8 cellular contexts compared by ENCODE assay signal in genomic region chr10:93542358-93542791, GRCh38. TPM values are rescaled to one million over a fixed set of nuclear protein-coding genes. Genes with fewer than 3 reads are reported as not detected.
DNase-seq lines count a peak whose midpoint lies in the region; ATAC-seq and TF ChIP-seq lines count a peak whose summit lies in the region.

No MANE protein-coding gene starts in this region.

- no peaks in the 10 kb centered on the region for H3K4me1 Mint-ChIP-seq in activated T-cell treated with anti-CD3 and anti-CD28 coated beads, Interleukin-2, amount 50 U/mL, for 72 hours (ENCODE audit: low read depth)
- H3K4me1 Mint-ChIP-seq in natural killer cell: no peaks in the 10 kb centered on the region
- no peaks in the 10 kb centered on the region for H3K4me1 Mint-ChIP-seq in naive thymus-derived CD8-positive, alpha-beta T cell

- peaks cover 0 to 14% (median 8%) of the 10 kb centered on the region in 9 donors for H3K4me1 ChIP-seq in heart right ventricle
- peaks cover 0 to 9% (median 7%) of the 10 kb centered on the region in 5 donors for H3K4me1 ChIP-seq in subcutaneous abdominal adipose tissue (ENCODE audit: control insufficient read depth in 5 of 5, insufficient read depth in 5 of 5, low read length in 5 of 5)
- no peaks in the 10 kb centered on the region for H3K4me1 ChIP-seq in MM.1S (ENCODE audit: low read length)

- H3K9me2 ChIP-seq in MM.1S (replicated peaks; ENCODE audit: insufficient read depth, low read length): no peaks in the 10 kb centered on the region

- no peaks in the 10 kb centered on the region for H3K27me3 ChIP-seq in heart right ventricle
- H3K27me3 ChIP-seq in subcutaneous abdominal adipose tissue (ENCODE audit: control insufficient read depth in 5 of 5, insufficient read depth in 4 of 5, low read length in 5 of 5): no peaks in the 10 kb centered on the region
- no peaks in the 10 kb centered on the region for H3K27me3 ChIP-seq in MM.1S (replicated peaks; ENCODE audit: insufficient read depth, low read length)

- no peaks in the 10 kb centered on the region for H3K36me3 ChIP-seq in heart right ventricle
- H3K36me3 ChIP-seq in subcutaneous abdominal adipose tissue (ENCODE audit: control insufficient read depth in 5 of 5, insufficient read depth in 5 of 5, low read length in 5 of 5): no peaks in the 10 kb centered on the region
- no peaks in the 10 kb centered on the region for H3K36me3 ChIP-seq in MM.1S (replicated peaks; ENCODE audit: insufficient read depth, low read length)

- DNase-seq in HT-29 (ENCODE audit: low spot score) (peak; percentile 89), SHP77 (lab: John Stamatoyannopoulos, UW) (peak; percentile 46 to 52), heart right ventricle (peak; percentile 71 to 76), natural killer cell (no peak), MM.1S (no peak)
- no peak for DNase-seq in activated T-cell treated with anti-CD3 and anti-CD28 coated beads, Interleukin-2, amount 50 U/mL, for 72 hours
- no peak for DNase-seq in naive thymus-derived CD8-positive, alpha-beta T cell

- intact Hi-C loops in heart right ventricle (cut with DNase I): no loop called here
- intact Hi-C loops in natural killer cell (cut with micrococcal nuclease): no loop called here

- H3K9me3 Mint-ChIP-seq in activated T-cell treated with anti-CD3 and anti-CD28 coated beads, Interleukin-2, amount 50 U/mL, for 72 hours: no peaks in the 10 kb centered on the region
- H3K9me3 Mint-ChIP-seq in natural killer cell: no peaks in the 10 kb centered on the region
- H3K9me3 Mint-ChIP-seq in naive thymus-derived CD8-positive, alpha-beta T cell: peaks cover 0 to 2% (median 0%) of the 10 kb centered on the region in 9 donors

- H3K9me3 ChIP-seq in heart right ventricle (no peaks in the 10 kb centered on the region), subcutaneous abdominal adipose tissue (ENCODE audit: control insufficient read depth in 5 of 5, low read length in 5 of 5) (no peaks in the 10 kb centered on the region), MM.1S (replicated peaks; ENCODE audit: insufficient read depth, low read length) (no peaks in the 10 kb centered on the region)

- H3K4me3 ChIP-seq in heart right ventricle: peak overlapping the region in 8 of 10 donors; percentile 17 to 49 (median 35)
- H3K4me3 ChIP-seq in subcutaneous abdominal adipose tissue (ENCODE audit: low read depth in 1 of 5, low read length in 5 of 5): peak overlapping the region; percentile 51 to 79 (median 58)
- no peak overlapping the region for H3K4me3 ChIP-seq in MM.1S (ENCODE audit: low read length)

- TF ChIP-seq CTCF in heart right ventricle (IDR thresholded peaks at IDR 0.05): peak in 3 of 9 donors; percentile 1 to 24 (median 9)
- no peak for TF ChIP-seq CTCF in natural killer cell (IDR thresholded peaks at IDR 0.05)
- TF ChIP-seq CTCF in MM.1S (IDR thresholded peaks at IDR 0.05; ENCODE audit: low read length): no peak; the same call in 1 of the 2 replicates

- H3K9ac ChIP-seq in subcutaneous abdominal adipose tissue (ENCODE audit: low read length in 5 of 5) (peak overlapping the region in 1 of 5 donors; percentile 74), MM.1S (ENCODE audit: low read length) (no peak overlapping the region)

- H3K27me3 Mint-ChIP-seq in activated T-cell treated with anti-CD3 and anti-CD28 coated beads, Interleukin-2, amount 50 U/mL, for 72 hours (ENCODE audit: low read depth): peaks cover 11% of the 10 kb centered on the region
- peaks cover 14 to 21% of the 10 kb centered on the region in 2 donors for H3K27me3 Mint-ChIP-seq in natural killer cell (ENCODE audit: low read depth in 2 of 2)
- H3K27me3 Mint-ChIP-seq in naive thymus-derived CD8-positive, alpha-beta T cell: peaks cover 7 to 14% (median 12%) of the 10 kb centered on the region in 5 donors

- POLR2A ChIA-PET in naive thymus-derived CD8-positive, alpha-beta T cell (lab: Charles Lee): no interaction called here

- H3F3A ChIP-seq in MM.1S (ENCODE audit: insufficient read depth, low read length): no peaks in the 10 kb centered on the region

- no peak overlapping the region for H2AFZ ChIP-seq in MM.1S (ENCODE audit: low read length)

- whole genome bisulfite sequencing in heart right ventricle, 2 donors: 6% methylated on average over 10 of the region's 10 CpGs

- ATAC-seq in heart right ventricle (peak; percentile 91 to 99 (median 96)), natural killer cell (no peak)
- ATAC-seq in activated T-cell treated with anti-CD3 and anti-CD28 coated beads, Interleukin-2, amount 50 U/mL, for 72 hours (replicated peaks in 1 of 2): no peak
- ATAC-seq in naive thymus-derived CD8-positive, alpha-beta T cell: no peak

- H3K36me3 Mint-ChIP-seq in activated T-cell treated with anti-CD3 and anti-CD28 coated beads, Interleukin-2, amount 50 U/mL, for 72 hours (ENCODE audit: insufficient read depth in 2 of 2): no peaks in the 10 kb centered on the region
- H3K36me3 Mint-ChIP-seq in natural killer cell: no peaks in the 10 kb centered on the region
- no peaks in the 10 kb centered on the region for H3K36me3 Mint-ChIP-seq in naive thymus-derived CD8-positive, alpha-beta T cell

- H3K4me2 ChIP-seq in MM.1S (ENCODE audit: low read depth, low read length): no peak overlapping the region

- no peak overlapping the region for H3K4me3 Mint-ChIP-seq in activated T-cell treated with anti-CD3 and anti-CD28 coated beads, Interleukin-2, amount 50 U/mL, for 72 hours
- no peak overlapping the region for H3K4me3 Mint-ChIP-seq in natural killer cell
- H3K4me3 Mint-ChIP-seq in naive thymus-derived CD8-positive, alpha-beta T cell: no peak overlapping the region

- H3K27ac ChIP-seq in heart right ventricle (peak overlapping the region in 5 of 10 donors; percentile 10 to 65 (median 42)), subcutaneous abdominal adipose tissue (ENCODE audit: low read depth, low read length) (peak overlapping the region; percentile 55), MM.1S (ENCODE audit: low read length) (no peak overlapping the region)

- no peaks in the 10 kb centered on the region for H3K79me2 ChIP-seq in MM.1S (ENCODE audit: low read length)

- no peaks in the 10 kb centered on the region for H4K20me1 ChIP-seq in MM.1S (ENCODE audit: insufficient read depth, low read length)

- no peak overlapping the region for H3K27ac Mint-ChIP-seq in activated T-cell treated with anti-CD3 and anti-CD28 coated beads, Interleukin-2, amount 50 U/mL, for 72 hours
- H3K27ac Mint-ChIP-seq in natural killer cell: no peak overlapping the region
- peak overlapping the region in 1 of 10 donors; percentile 29 for H3K27ac Mint-ChIP-seq in naive thymus-derived CD8-positive, alpha-beta T cell

RNA-seq across cellular contexts. Expression of gene FFAR4, which starts 24.1 kb away (rescaled TPM):
- 88.1 and 97.9 TPM in 2 replicates for total RNA-seq in HT-29 (2014; rRNA removed; shearing (Covaris generic))
- total RNA-seq in heart right ventricle: under 1 TPM in 4 of 10 donors, not detected in 6; 0.11 to 0.37 (median 0.22) TPM
- under 1 TPM; 0.07 to 0.12 TPM for polyA plus RNA-seq in heart right ventricle
- total RNA-seq in activated T-cell treated with anti-CD3 and anti-CD28 coated beads, Interleukin-2, amount 50 U/mL, for 72 hours: not detected
- not detected for total RNA-seq in natural killer cell
- not detected for total RNA-seq in naive thymus-derived CD8-positive, alpha-beta T cell
- polyA plus RNA-seq in naive thymus-derived CD8-positive, alpha-beta T cell: not detected

RNA-seq across cellular contexts. Expression of gene CEP55, which starts 46.0 kb away (rescaled TPM):
- 38.1 and 42.0 TPM in 2 replicates for total RNA-seq in HT-29 (2014; rRNA removed; shearing (Covaris generic))
- 1 to 10 TPM in 2 of 10 donors, under 1 TPM in 5, not detected in 3; 0.13 to 4.4 (median 0.51) TPM for total RNA-seq in heart right ventricle
- under 1 TPM; 0.20 to 0.22 TPM for polyA plus RNA-seq in heart right ventricle
- 10 to 100 TPM; 46.6 to 55.8 TPM for total RNA-seq in activated T-cell treated with anti-CD3 and anti-CD28 coated beads, Interleukin-2, amount 50 U/mL, for 72 hours
- under 1 TPM; 0.35 to 0.85 (median 0.50) TPM for total RNA-seq in natural killer cell
- total RNA-seq in naive thymus-derived CD8-positive, alpha-beta T cell: not detected
- polyA plus RNA-seq in naive thymus-derived CD8-positive, alpha-beta T cell: not detected

RNA-seq across cellular contexts. Expression of gene RBP4, which starts 58.7 kb away (rescaled TPM):
- total RNA-seq in HT-29 (2014; rRNA removed; shearing (Covaris generic)): 2.7 and 4.5 TPM in 2 replicates
- total RNA-seq in heart right ventricle: 10 to 100 TPM in 1 of 10 donors, 1 to 10 TPM in 5, under 1 TPM in 2, not detected in 2; 0.37 to 26.1 (median 3.6) TPM
- polyA plus RNA-seq in heart right ventricle: 10 to 100 TPM in 1 of 2 donors, 1 to 10 TPM in 1; 8.6 to 30.0 TPM
- not detected for total RNA-seq in activated T-cell treated with anti-CD3 and anti-CD28 coated beads, Interleukin-2, amount 50 U/mL, for 72 hours
- not detected for total RNA-seq in natural killer cell
- total RNA-seq in naive thymus-derived CD8-positive, alpha-beta T cell: not detected
- polyA plus RNA-seq in naive thymus-derived CD8-positive, alpha-beta T cell: not detected

Comparison
In these comparisons a context has a peak if more than half of its experiments do, and no peak if none do; other contexts are left out.
1. DNase-seq: peak in HT-29 (single experiment), SHP77 (2 of 2) and heart right ventricle (2 of 2); none in activated T-cell treated with anti-CD3 and anti-CD28 coated beads, Interleukin-2, amount 50 U/mL, for 72 hours (0 of 2), natural killer cell (single experiment), naive thymus-derived CD8-positive, alpha-beta T cell (0 of 10) and MM.1S (single experiment).
2. ATAC-seq: peak in heart right ventricle (8 of 8); none in activated T-cell treated with anti-CD3 and anti-CD28 coated beads, Interleukin-2, amount 50 U/mL, for 72 hours (0 of 2), natural killer cell (0 of 3) and naive thymus-derived CD8-positive, alpha-beta T cell (0 of 2).
3. RNA of gene FFAR4, which starts 24.1 kb away (total RNA-seq): 88.1 to 97.9 TPM in HT-29; not detected in naive thymus-derived CD8-positive, alpha-beta T cell, 0.11 to 0.37 TPM in heart right ventricle, not detected in activated T-cell treated with anti-CD3 and anti-CD28 coated beads, Interleukin-2, amount 50 U/mL, for 72 hours and not detected in natural killer cell; every median in the first group is over 10 times any median in the second.